In the genomic region with DNA sequence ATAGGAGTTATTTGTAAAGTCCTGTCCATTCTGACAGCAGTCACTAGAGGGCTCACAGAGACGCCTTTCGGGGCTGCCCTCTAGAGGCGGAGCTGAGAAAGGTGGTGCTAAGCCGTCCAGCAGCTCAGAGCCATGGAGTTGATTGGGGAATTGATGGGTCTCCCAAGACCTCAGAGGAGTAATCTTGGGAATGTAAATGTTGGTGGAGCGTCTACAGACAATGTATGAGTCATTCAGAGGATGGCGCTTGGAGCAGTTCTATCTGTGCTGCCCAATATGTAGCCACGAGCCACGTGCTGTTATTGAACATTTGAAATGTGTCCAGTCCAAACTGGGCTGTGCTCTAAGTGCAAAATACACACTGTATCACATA, we compare ENCODE assay signal across 9 cellular contexts.
DNase-seq lines count a peak whose midpoint lies in the region; ATAC-seq, FAIRE-seq and TF ChIP-seq lines count a peak whose summit lies in the region.
"Had no signal": no experiment of that assay in that cellular context is flagged by ENCODE, and none has a peak within 500 bp of the region (broad histone marks: within the 10 kb centered on the region; RNA-seq: fewer than 3 reads in every experiment).

No MANE protein-coding gene starts in this region.

- peaks cover 0 to 2% (median 2%) of the 10 kb centered on the region in 3 donors for H3K27me3 Mint-ChIP-seq in CD14-positive monocyte (ENCODE audit: low read depth in 3 of 3)
- H3K27me3 Mint-ChIP-seq in activated CD8-positive, alpha-beta T cell treated with anti-CD3 and anti-CD28 coated beads for 36 hours = no peaks in the 10 kb centered on the region
- H3K27me3 Mint-ChIP-seq in effector memory CD8-positive, alpha-beta T cell = peaks cover 10 to 21% of the 10 kb centered on the region in 2 donors

- peaks cover 2% of the 10 kb centered on the region for H3K4me1 Mint-ChIP-seq in CD14-positive monocyte
- H3K4me1 Mint-ChIP-seq in activated CD8-positive, alpha-beta T cell treated with anti-CD3 and anti-CD28 coated beads for 36 hours (ENCODE audit: low read depth) = peaks cover 10% of the 10 kb centered on the region
- peaks cover 2 to 4% of the 10 kb centered on the region in 2 donors for H3K4me1 Mint-ChIP-seq in effector memory CD8-positive, alpha-beta T cell (ENCODE audit: low read depth in 2 of 2)

- H3K9me3 Mint-ChIP-seq in CD14-positive monocyte = no peaks in the 10 kb centered on the region
- H3K9me3 Mint-ChIP-seq in activated CD8-positive, alpha-beta T cell treated with anti-CD3 and anti-CD28 coated beads for 36 hours = no peaks in the 10 kb centered on the region
- no peaks in the 10 kb centered on the region for H3K9me3 Mint-ChIP-seq in effector memory CD8-positive, alpha-beta T cell
- H3K9me3 Mint-ChIP-seq: T-helper 1 cell treated with Interleukin-12 subunit alpha and Interleukin-12 subunit beta and Interleukin-4 antibody, amounts not matched to agents 30 μg/mL and 1 μg/mL, for 36 hours had no signal

- no peak for FAIRE-seq in GM19239 (lab: Jason Lieb, UNC)

- DNase-seq in CD14-positive monocyte (ENCODE audit: low spot score) (peak; percentile 64), GM19239 (ENCODE audit: insufficient read length, low spot score) (peak; percentile 50), NCI-H748 treated with DMSO at 0.1 percent for 48 hours (lab: John Stamatoyannopoulos, UW) (peak; percentile 12), middle frontal gyrus (ENCODE audit: extremely low spot score, low spot score) (peak; percentile 17)
- DNase-seq in activated CD8-positive, alpha-beta T cell treated with anti-CD3 and anti-CD28 coated beads for 36 hours = peak; percentile 80
- peak; percentile 54 to 58 (median 56) for DNase-seq in effector memory CD8-positive, alpha-beta T cell
- DNase-seq in stimulated activated CD8-positive, alpha-beta memory T cell treated with anti-CD3 and anti-CD28 coated beads, Interleukin-4, amount 100 ng/mL, for 48 hours = peak; percentile 78

- no peak overlapping the region for H3K27ac Mint-ChIP-seq in CD14-positive monocyte
- H3K27ac Mint-ChIP-seq in activated CD8-positive, alpha-beta T cell treated with anti-CD3 and anti-CD28 coated beads for 36 hours = no peak overlapping the region
- H3K27ac Mint-ChIP-seq in effector memory CD8-positive, alpha-beta T cell = no peak overlapping the region
- H3K27ac Mint-ChIP-seq: T-helper 1 cell treated with Interleukin-12 subunit alpha and Interleukin-12 subunit beta and Interleukin-4 antibody, amounts not matched to agents 30 μg/mL and 1 μg/mL, for 36 hours had no signal

- peak; percentile 94 for TF ChIP-seq CTCF in CD14-positive monocyte (IDR thresholded peaks at IDR 0.05)
- TF ChIP-seq CTCF in activated CD8-positive, alpha-beta T cell treated with anti-CD3 and anti-CD28 coated beads for 36 hours (IDR thresholded peaks at IDR 0.05) = peak; percentile 100

- H3K4me3 Mint-ChIP-seq in CD14-positive monocyte = no peak overlapping the region
- no peak overlapping the region for H3K4me3 Mint-ChIP-seq in activated CD8-positive, alpha-beta T cell treated with anti-CD3 and anti-CD28 coated beads for 36 hours
- H3K4me3 Mint-ChIP-seq in effector memory CD8-positive, alpha-beta T cell = no peak overlapping the region
- H3K4me3 Mint-ChIP-seq: T-helper 1 cell treated with Interleukin-12 subunit alpha and Interleukin-12 subunit beta and Interleukin-4 antibody, amounts not matched to agents 30 μg/mL and 1 μg/mL, for 36 hours had no signal

- intact Hi-C loops in CD14-positive monocyte (cut with micrococcal nuclease) = loop anchor here in 1 of 2 donors (10.0 kb wide), 1 partner anchor 742 kb away; no protein-coding TSS in a partner anchor
- intact Hi-C loops in activated CD8-positive, alpha-beta T cell treated with anti-CD3 and anti-CD28 coated beads for 36 hours (cut with micrococcal nuclease) = loop anchor here (5.0 to 10.0 kb wide), 2 partner anchors 258 to 739 kb away; no protein-coding TSS in a partner anchor

- ATAC-seq in HG03196 (IDR thresholded peaks at IDR 0.05; ENCODE audit: unreplicated experiment) = peak; percentile 97
- peak; percentile 100 for ATAC-seq in activated CD8-positive, alpha-beta T cell treated with anti-CD3 and anti-CD28 coated beads for 36 hours
- ATAC-seq in effector memory CD8-positive, alpha-beta T cell (replicated peaks) = peak; percentile 100

- CTCF ChIA-PET in activated CD8-positive, alpha-beta T cell treated with anti-CD3 and anti-CD28 coated beads for 36 hours (lab: Charles Lee) = interaction anchor here (0.6 to 3.9 kb wide), 62 partner anchors 9 to 835 kb away, joined by 3 to 62 read pairs (median 5); no protein-coding TSS in a partner anchor

- POLR2A ChIA-PET in activated CD8-positive, alpha-beta T cell treated with anti-CD3 and anti-CD28 coated beads for 36 hours (lab: Charles Lee) = interaction anchor here (1.0 kb wide), 1 partner anchor 84 kb away, joined by 3 read pairs; no protein-coding TSS in a partner anchor

- no peaks in the 10 kb centered on the region for H3K36me3 Mint-ChIP-seq in CD14-positive monocyte
- H3K36me3 Mint-ChIP-seq in activated CD8-positive, alpha-beta T cell treated with anti-CD3 and anti-CD28 coated beads for 36 hours (ENCODE audit: low read depth) = no peaks in the 10 kb centered on the region
- no peaks in the 10 kb centered on the region for H3K36me3 Mint-ChIP-seq in effector memory CD8-positive, alpha-beta T cell (ENCODE audit: insufficient read depth)

Comparison
In these comparisons a context has a peak if more than half of its experiments do, and no peak if none do; other contexts are left out.
1. Peak in every context shown above with its lines: DNase-seq and ATAC-seq.
2. DNase-seq: peak in every context shown above with its lines; median percentile 80 in activated CD8-positive, alpha-beta T cell treated with anti-CD3 and anti-CD28 coated beads for 36 hours; 78 in stimulated activated CD8-positive, alpha-beta memory T cell treated with anti-CD3 and anti-CD28 coated beads, Interleukin-4, amount 100 ng/mL, for 48 hours; 64 in CD14-positive monocyte; 56 in effector memory CD8-positive, alpha-beta T cell; 50 in GM19239; 17 in middle frontal gyrus; 12 in NCI-H748 treated with DMSO at 0.1 percent for 48 hours.